In genomic region chr20:10577648-10578047, GRCh38 we compare ENCODE assay signal across 29 cellular contexts.
"Had no signal": no experiment of that assay in that cellular context is flagged by ENCODE, and none has a peak within 500 bp of the region (broad histone marks: within the 10 kb centered on the region; RNA-seq: fewer than 3 reads in every experiment).

No MANE protein-coding gene starts in this region.

- H3K27ac ChIP-seq: cardiac muscle cell had no signal

- H3K36me3 Mint-ChIP-seq: brain, WTC11 had no signal

- H3K27ac Mint-ChIP-seq: activated CD4-positive, alpha-beta T cell treated with anti-CD3 and anti-CD28 coated beads, Interleukin-2, amount 10 ng/mL, durations not matched to agents 24 days and 14 days; activated CD8-positive, alpha-beta memory T cell treated with anti-CD3 and anti-CD28 coated beads, Interleukin-2, amount 10 ng/mL, durations not matched to agents 7 days and 5 days; activated naive CD4-positive, alpha-beta T cell treated with anti-CD3 and anti-CD28 coated beads, Interleukin-2, amount 50 U/mL, for 24 hours; activated T-cell treated with anti-CD3 and anti-CD28 coated beads, Interleukin-2, amount 50 U/mL, for 24 hours; activated T-helper 1 cell treated with anti-CD3 and anti-CD28 coated beads, Interleukin-12 subunit alpha, Interleukin-12 subunit beta, Interleukin-2, Interleukin-4 antibody, amounts not matched to agents 30 ng/mL and 10 ng/mL and 1 ng/mL, durations not matched to agents 14 hours and 24 hours and 36 hours; brain; T-helper 17 cell; WTC11 had no signal

- DNase-seq: activated CD4-positive, alpha-beta T cell treated with anti-CD3 and anti-CD28 coated beads, Interleukin-2, amount 10 ng/mL, durations not matched to agents 24 days and 14 days; activated CD4-positive, alpha-beta T cell treated with anti-CD3 and anti-CD28 coated beads, Interleukin-2, amount 50 U/mL, for 48 hours; activated CD4-positive, CD25-positive, alpha-beta regulatory T cell treated with anti-CD3 and anti-CD28 coated beads, Interleukin-2, amount 50 U/mL, for 72 hours; activated CD8-positive, alpha-beta memory T cell treated with anti-CD3 and anti-CD28 coated beads, Interleukin-2, amount 10 ng/mL, durations not matched to agents 7 days and 5 days; activated effector memory CD4-positive, alpha-beta T cell treated with Interleukin-2 at 50 U/mL for 16 hours; activated naive CD4-positive, alpha-beta T cell; activated T-cell treated with anti-CD3 and anti-CD28 coated beads, Interleukin-2, amount 50 U/mL, for 24 hours; cerebellar nuclear complex; Kasumi-1; KBM-7; NCI-H1092; NCI-H1417 treated with DMSO at 0.1 percent for 48 hours; NCI-H1694; NCI-H2029 treated with DMSO at 0.1 percent for 48 hours; NCI-H345; NCI-H510A; NCI-H526 treated with DMSO at 0.1 percent for 48 hours; NK-92 treated with Interleukin-12 subunit alpha and Interleukin-12 subunit beta, amount 100 ng/mL, for 24 hours; OCI-M1; SHP77 treated with DMSO at 0.1 percent for 48 hours; T-helper 17 cell; T-helper 9 cell had no signal

- H3K36me3 ChIP-seq: cardiac muscle cell had no signal

- H3K9me3 Mint-ChIP-seq: activated CD4-positive, alpha-beta T cell treated with anti-CD3 and anti-CD28 coated beads, Interleukin-2, amount 10 ng/mL, durations not matched to agents 24 days and 14 days; activated naive CD4-positive, alpha-beta T cell treated with anti-CD3 and anti-CD28 coated beads, Interleukin-2, amount 50 U/mL, for 24 hours; activated T-cell treated with anti-CD3 and anti-CD28 coated beads, Interleukin-2, amount 50 U/mL, for 24 hours; activated T-helper 1 cell treated with anti-CD3 and anti-CD28 coated beads, Interleukin-12 subunit alpha, Interleukin-12 subunit beta, Interleukin-2, Interleukin-4 antibody, amounts not matched to agents 30 ng/mL and 10 ng/mL and 1 ng/mL, durations not matched to agents 14 hours and 24 hours and 36 hours; brain; WTC11 had no signal

- H3K4me3 Mint-ChIP-seq: activated CD4-positive, alpha-beta T cell treated with anti-CD3 and anti-CD28 coated beads, Interleukin-2, amount 10 ng/mL, durations not matched to agents 24 days and 14 days; activated CD8-positive, alpha-beta memory T cell treated with anti-CD3 and anti-CD28 coated beads, Interleukin-2, amount 10 ng/mL, durations not matched to agents 7 days and 5 days; activated naive CD4-positive, alpha-beta T cell treated with anti-CD3 and anti-CD28 coated beads, Interleukin-2, amount 50 U/mL, for 24 hours; activated T-cell treated with anti-CD3 and anti-CD28 coated beads, Interleukin-2, amount 50 U/mL, for 24 hours; activated T-helper 1 cell treated with anti-CD3 and anti-CD28 coated beads, Interleukin-12 subunit alpha, Interleukin-12 subunit beta, Interleukin-2, Interleukin-4 antibody, amounts not matched to agents 30 ng/mL and 10 ng/mL and 1 ng/mL, durations not matched to agents 14 hours and 24 hours and 36 hours; brain; T-helper 17 cell; WTC11 had no signal

- FAIRE-seq: astrocyte, RCC 7860 had no signal

- H3K4me3 ChIP-seq: cardiac muscle cell had no signal

- ATAC-seq: activated CD8-positive, alpha-beta memory T cell treated with anti-CD3 and anti-CD28 coated beads, Interleukin-2, amount 10 ng/mL, durations not matched to agents 7 days and 5 days; T-helper 17 cell; WTC11 had no signal

- H3K27me3 ChIP-seq: cardiac muscle cell had no signal

- H3K27me3 Mint-ChIP-seq: activated CD4-positive, alpha-beta T cell treated with anti-CD3 and anti-CD28 coated beads, Interleukin-2, amount 10 ng/mL, durations not matched to agents 24 days and 14 days; activated CD8-positive, alpha-beta memory T cell treated with anti-CD3 and anti-CD28 coated beads, Interleukin-2, amount 10 ng/mL, durations not matched to agents 7 days and 5 days; activated naive CD4-positive, alpha-beta T cell treated with anti-CD3 and anti-CD28 coated beads, Interleukin-2, amount 50 U/mL, for 24 hours; activated T-cell treated with anti-CD3 and anti-CD28 coated beads, Interleukin-2, amount 50 U/mL, for 24 hours; brain; T-helper 17 cell had no signal
